Comparison of ENCODE assay signal across 9 cellular contexts in genomic region chr4:156169011-156169410, GRCh38.
A peak's percentile ranks its signal among the peaks of the same experiment; 100 is the strongest.
DNase-seq lines count a peak whose midpoint lies in the region; ATAC-seq and TF ChIP-seq lines count a peak whose summit lies in the region.
"Had no signal": no experiment of that assay in that cellular context is flagged by ENCODE, and none has a peak within 500 bp of the region (broad histone marks: within the 10 kb centered on the region; RNA-seq: fewer than 3 reads in every experiment).

No MANE protein-coding gene starts in this region.

- DNase-seq in D341Med (ENCODE audit: low spot score) (peak; percentile 45), NCI-H1092 (lab: John Stamatoyannopoulos, UW) (peak; percentile 39), amniotic stem cell (lab: John Stamatoyannopoulos, UW) (peak; percentile 58), iPS-NIHi7 (ENCODE audit: extremely low spot score) (peak; percentile 51), uterus (peak; percentile 58 to 70)
- DNase-seq in activated CD4-positive, alpha-beta T cell treated with anti-CD3 and anti-CD28 coated beads for 36 hours: no peak
- DNase-seq in central memory CD4-positive, alpha-beta T cell: no peak
- DNase-seq: naive B cell had no signal

- H3K4me3 Mint-ChIP-seq in activated CD4-positive, alpha-beta T cell treated with anti-CD3 and anti-CD28 coated beads for 36 hours: no peak overlapping the region
- H3K4me3 Mint-ChIP-seq: naive B cell had no signal

- H3K4me3 ChIP-seq in uterus: no peak overlapping the region

- H3K27me3 Mint-ChIP-seq in activated CD4-positive, alpha-beta T cell treated with anti-CD3 and anti-CD28 coated beads for 36 hours: no peaks in the 10 kb centered on the region
- H3K27me3 Mint-ChIP-seq: naive B cell had no signal

- TF ChIP-seq CTCF in uterus (IDR thresholded peaks at IDR 0.05): peak; percentile 46 to 57 (median 54)

- no peaks in the 10 kb centered on the region for H3K9me3 Mint-ChIP-seq in activated CD4-positive, alpha-beta T cell treated with anti-CD3 and anti-CD28 coated beads for 36 hours (ENCODE audit: low read depth)

- TF ChIP-seq POLR2A in uterus (IDR thresholded peaks at IDR 0.05): no peak

- no peaks in the 10 kb centered on the region for H3K4me1 ChIP-seq in uterus

- peak; percentile 52 for ATAC-seq in GM21367 (IDR thresholded peaks at IDR 0.05; ENCODE audit: unreplicated experiment)
- no peak for ATAC-seq in activated CD4-positive, alpha-beta T cell treated with anti-CD3 and anti-CD28 coated beads for 36 hours

- POLR2A ChIA-PET in activated CD4-positive, alpha-beta T cell treated with anti-CD3 and anti-CD28 coated beads for 36 hours (lab: Charles Lee): no interaction called here

- no peaks in the 10 kb centered on the region for H3K4me1 Mint-ChIP-seq in activated CD4-positive, alpha-beta T cell treated with anti-CD3 and anti-CD28 coated beads for 36 hours
- H3K4me1 Mint-ChIP-seq: naive B cell had no signal

- intact Hi-C loops in uterus (cut with DNase I; ENCODE audit: low total_unique reads): no loop called here
- intact Hi-C loops in activated CD4-positive, alpha-beta T cell treated with anti-CD3 and anti-CD28 coated beads for 36 hours (cut with DNase I, micrococcal nuclease): loop anchor here in 1 of 2 experiments (10.0 kb wide), 1 partner anchor 1036 kb away; no protein-coding TSS in a partner anchor

- H3K27ac ChIP-seq in uterus: peak overlapping the region; percentile 26 to 60

- no peaks in the 10 kb centered on the region for H3K27me3 ChIP-seq in uterus

- no peaks in the 10 kb centered on the region for H3K9me3 ChIP-seq in uterus

- CTCF ChIA-PET in activated CD4-positive, alpha-beta T cell treated with anti-CD3 and anti-CD28 coated beads for 36 hours (lab: Charles Lee): no interaction called here

- H3K36me3 ChIP-seq in uterus: no peaks in the 10 kb centered on the region

- no peaks in the 10 kb centered on the region for H3K36me3 Mint-ChIP-seq in activated CD4-positive, alpha-beta T cell treated with anti-CD3 and anti-CD28 coated beads for 36 hours (ENCODE audit: low read depth)
- H3K36me3 Mint-ChIP-seq: naive B cell had no signal

- no peak overlapping the region for H3K27ac Mint-ChIP-seq in activated CD4-positive, alpha-beta T cell treated with anti-CD3 and anti-CD28 coated beads for 36 hours
- H3K27ac Mint-ChIP-seq: naive B cell had no signal

Comparison
In these comparisons a context has a peak if more than half of its experiments do, and no peak if none do; other contexts are left out.
1. DNase-seq: peak in D341Med (single experiment), NCI-H1092 (single experiment), amniotic stem cell (single experiment), iPS-NIHi7 (single experiment) and uterus (2 of 2); none in activated CD4-positive, alpha-beta T cell treated with anti-CD3 and anti-CD28 coated beads for 36 hours (single experiment) and central memory CD4-positive, alpha-beta T cell (single experiment).